Comparison of ENCODE assay signal across 22 cellular contexts in the genomic region with DNA sequence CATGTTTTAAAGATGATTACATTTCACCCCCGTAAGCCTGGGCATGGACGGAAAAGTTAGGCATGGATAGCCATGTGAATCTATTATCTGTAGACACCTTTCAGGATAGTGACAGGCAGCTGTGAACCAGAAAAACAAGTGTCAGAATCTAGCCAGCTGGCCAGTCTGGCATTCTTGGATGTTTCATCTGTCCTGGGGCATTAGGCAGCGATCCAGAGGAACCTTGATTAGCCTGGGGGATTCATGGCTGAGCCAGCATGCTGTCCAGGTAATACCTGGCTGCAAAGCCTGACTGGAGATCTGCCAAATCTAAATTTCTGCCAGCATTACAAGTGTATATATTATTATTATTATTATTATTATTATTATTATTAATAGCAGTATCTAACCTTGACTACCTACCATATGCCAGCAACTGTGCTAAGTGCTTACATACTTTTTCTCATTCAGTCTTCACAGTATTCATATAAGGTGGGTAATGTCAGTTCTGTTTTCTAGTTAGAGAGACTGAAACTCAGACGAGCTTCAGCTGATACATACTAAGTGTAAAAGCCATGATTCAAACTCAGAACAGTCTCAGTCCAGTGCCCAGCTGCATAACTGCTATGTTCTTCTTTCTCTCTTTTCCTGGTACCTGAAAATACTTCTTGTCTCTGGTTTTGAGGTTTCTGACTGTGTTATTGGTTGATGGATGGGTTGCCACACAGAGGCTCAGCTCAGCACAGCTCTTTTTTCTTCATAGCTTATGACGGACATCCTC.
"Had no signal": no experiment of that assay in that cellular context is flagged by ENCODE, and none has a peak within 500 bp of the region (broad histone marks: within the 10 kb centered on the region; RNA-seq: fewer than 3 reads in every experiment).

No MANE protein-coding gene starts in this region.

- H3K4me1 ChIP-seq: colonic mucosa had no signal

- H3K4me3 Mint-ChIP-seq: memory B cell; nephron progenitor cell; T-helper 2 cell treated with Interferon-gamma antibody and Interleukin-4, amounts not matched to agents 5 μg/mL and 100 μg/mL, for 36 hours had no signal

- H3K4me3 ChIP-seq: adrenal gland, colonic mucosa, esophagus squamous epithelium, gastroesophageal sphincter, pancreas, psoas muscle, right atrium auricular region, tibial artery had no signal

- H3K27me3 ChIP-seq: adrenal gland, colonic mucosa, esophagus squamous epithelium, gastroesophageal sphincter, pancreas, right atrium auricular region, tibial artery had no signal

- ATAC-seq: gastroesophageal sphincter; left cardiac atrium; pancreas; psoas muscle; stimulated activated naive CD8-positive, alpha-beta T cell treated with anti-CD3 and anti-CD28 coated beads, Interleukin-15, Interleukin-2, amounts not matched to agents 100 U/mL and 50 U/mL, for 24 hours had no signal

- H3K27ac ChIP-seq: adrenal gland, colonic mucosa, esophagus squamous epithelium, gastroesophageal sphincter, pancreas, psoas muscle, right atrium auricular region, tibial artery had no signal

- H3K27ac Mint-ChIP-seq: activated naive CD4-positive, alpha-beta T cell treated with anti-CD3 and anti-CD28 coated beads, Interleukin-2, amount 50 U/mL, for 24 hours; memory B cell; nephron progenitor cell; T-helper 2 cell treated with Interferon-gamma antibody and Interleukin-4, amounts not matched to agents 5 μg/mL and 100 μg/mL, for 36 hours had no signal

- DNase-seq: activated CD4-positive, alpha-beta T cell treated with anti-CD3 and anti-CD28 coated beads for 1 hour; activated CD4-positive, alpha-beta T cell treated with anti-CD3 and anti-CD28 coated beads, Interleukin-2, amount 50 U/mL, for 4 hours; activated CD8-positive, alpha-beta memory T cell treated with anti-CD3 and anti-CD28 coated beads for 24 hours; activated CD8-positive, alpha-beta memory T cell treated with anti-CD3 and anti-CD28 coated beads, Interleukin-2, amount 50 U/mL, for 4 hours; activated gamma-delta T cell; adrenal gland; colonic mucosa; esophagus squamous epithelium; head of caudate nucleus; islet precursor cell; left cardiac atrium; nephron progenitor cell; pancreas; psoas muscle; stimulated activated CD4-positive, alpha-beta T cell treated with anti-CD3 and anti-CD28 coated beads, Interleukin-4, amount 100 ng/mL, for 24 hours; stimulated activated naive CD8-positive, alpha-beta T cell treated with anti-CD3 and anti-CD28 coated beads, Interleukin-15, Interleukin-2, amounts not matched to agents 100 U/mL and 50 U/mL, for 24 hours; tibial artery had no signal

- H3K9me3 ChIP-seq: adrenal gland, colonic mucosa, esophagus squamous epithelium, gastroesophageal sphincter, pancreas, psoas muscle, right atrium auricular region, tibial artery had no signal

- H3K27me3 Mint-ChIP-seq: activated naive CD4-positive, alpha-beta T cell treated with anti-CD3 and anti-CD28 coated beads, Interleukin-2, amount 50 U/mL, for 24 hours; memory B cell had no signal

- H3K9me3 Mint-ChIP-seq: activated naive CD4-positive, alpha-beta T cell treated with anti-CD3 and anti-CD28 coated beads, Interleukin-2, amount 50 U/mL, for 24 hours; memory B cell; nephron progenitor cell; T-helper 2 cell treated with Interferon-gamma antibody and Interleukin-4, amounts not matched to agents 5 μg/mL and 100 μg/mL, for 36 hours had no signal

- H3K4me1 Mint-ChIP-seq: nephron progenitor cell had no signal

- H3K36me3 ChIP-seq: adrenal gland, colonic mucosa, esophagus squamous epithelium, gastroesophageal sphincter, pancreas, right atrium auricular region, tibial artery had no signal
